ENCODE assay signal across 9 cellular contexts in genomic region chr5:178589180-178590140, GRCh38. TPM values are rescaled to one million over a fixed set of nuclear protein-coding genes. Genes with fewer than 3 reads are reported as not detected.
DNase-seq lines count a peak whose midpoint lies in the region; ATAC-seq and TF ChIP-seq lines count a peak whose summit lies in the region.
"Had no signal": no experiment of that assay in that cellular context is flagged by ENCODE, and none has a peak within 500 bp of the region (broad histone marks: within the 10 kb centered on the region; RNA-seq: fewer than 3 reads in every experiment).

No MANE protein-coding gene starts in this region.

- no peak for ATAC-seq in HG03039 (IDR thresholded peaks at IDR 0.05; ENCODE audit: unreplicated experiment)
- no peak for ATAC-seq in GM18517 (IDR thresholded peaks at IDR 0.05; ENCODE audit: unreplicated experiment)

- no peak overlapping the region for H3K27ac Mint-ChIP-seq in activated CD4-positive, alpha-beta memory T cell treated with anti-CD3 and anti-CD28 coated beads for 36 hours
- no peak overlapping the region for H3K27ac Mint-ChIP-seq in activated CD4-positive, alpha-beta memory T cell treated with anti-CD3 and anti-CD28 coated beads, Interleukin-2, amount 10 ng/mL, durations not matched to agents 7 days and 5 days
- peak overlapping the region in 1 of 3 experiments; percentile 62 for H3K27ac Mint-ChIP-seq in nephron
- H3K27ac Mint-ChIP-seq: T-helper 1 cell treated with Interleukin-12 subunit alpha and Interleukin-12 subunit beta and Interleukin-4 antibody, amounts not matched to agents 30 μg/mL and 1 μg/mL, for 36 hours had no signal

- intact Hi-C loops in activated CD4-positive, alpha-beta memory T cell treated with anti-CD3 and anti-CD28 coated beads for 36 hours (cut with micrococcal nuclease), result loop anchor here (2.0 to 5.0 kb wide), 2 partner anchors 309 to 352 kb away; no protein-coding TSS in a partner anchor

- POLR2A ChIA-PET in activated CD4-positive, alpha-beta memory T cell treated with anti-CD3 and anti-CD28 coated beads for 36 hours (lab: Charles Lee), result no interaction called here
- POLR2A ChIA-PET in activated CD4-positive, alpha-beta memory T cell treated with anti-CD3 and anti-CD28 coated beads, Interleukin-2, amount 10 ng/mL, durations not matched to agents 7 days and 5 days (lab: Charles Lee), result no interaction called here

- H3K9me3 Mint-ChIP-seq in activated CD4-positive, alpha-beta memory T cell treated with anti-CD3 and anti-CD28 coated beads for 36 hours, result peaks cover 7% of the 10 kb centered on the region
- peaks cover 7% of the 10 kb centered on the region for H3K9me3 Mint-ChIP-seq in activated CD4-positive, alpha-beta memory T cell treated with anti-CD3 and anti-CD28 coated beads, Interleukin-2, amount 10 ng/mL, durations not matched to agents 7 days and 5 days
- peaks cover 7% of the 10 kb centered on the region for H3K9me3 Mint-ChIP-seq in nephron

- H3K27me3 Mint-ChIP-seq in activated CD4-positive, alpha-beta memory T cell treated with anti-CD3 and anti-CD28 coated beads for 36 hours, result peaks cover 42% of the 10 kb centered on the region
- H3K27me3 Mint-ChIP-seq in activated CD4-positive, alpha-beta memory T cell treated with anti-CD3 and anti-CD28 coated beads, Interleukin-2, amount 10 ng/mL, durations not matched to agents 7 days and 5 days, result peaks cover 50% of the 10 kb centered on the region
- H3K27me3 Mint-ChIP-seq in nephron (ENCODE audit: low read depth), result peaks cover 34% of the 10 kb centered on the region

- peaks cover 5% of the 10 kb centered on the region for H3K4me1 Mint-ChIP-seq in activated CD4-positive, alpha-beta memory T cell treated with anti-CD3 and anti-CD28 coated beads for 36 hours (ENCODE audit: low read depth)
- peaks cover 6% of the 10 kb centered on the region for H3K4me1 Mint-ChIP-seq in activated CD4-positive, alpha-beta memory T cell treated with anti-CD3 and anti-CD28 coated beads, Interleukin-2, amount 10 ng/mL, durations not matched to agents 7 days and 5 days
- peaks cover 50% of the 10 kb centered on the region for H3K4me1 Mint-ChIP-seq in nephron

- peak; percentile 20 for DNase-seq in activated CD4-positive, alpha-beta memory T cell treated with anti-CD3 and anti-CD28 coated beads for 36 hours
- no peak for DNase-seq in activated CD4-positive, alpha-beta memory T cell treated with anti-CD3 and anti-CD28 coated beads, Interleukin-2, amount 10 ng/mL, durations not matched to agents 7 days and 5 days
- DNase-seq in SKM-1 (lab: John Stamatoyannopoulos, UW; ENCODE audit: unreplicated experiment) (peak; percentile 43), fibroblast of gingiva (ENCODE audit: low read depth) (peak; percentile 26), H4 (ENCODE audit: low spot score) (no peak)

- H3K36me3 Mint-ChIP-seq in activated CD4-positive, alpha-beta memory T cell treated with anti-CD3 and anti-CD28 coated beads for 36 hours, result peaks cover 7% of the 10 kb centered on the region
- H3K36me3 Mint-ChIP-seq in activated CD4-positive, alpha-beta memory T cell treated with anti-CD3 and anti-CD28 coated beads, Interleukin-2, amount 10 ng/mL, durations not matched to agents 7 days and 5 days (ENCODE audit: low read depth), result peaks cover 15% of the 10 kb centered on the region
- H3K36me3 Mint-ChIP-seq in nephron (ENCODE audit: low read depth), result peaks cover 14% of the 10 kb centered on the region

- CTCF ChIA-PET in activated CD4-positive, alpha-beta memory T cell treated with anti-CD3 and anti-CD28 coated beads for 36 hours (lab: Charles Lee), result interaction anchor here (0.6 to 2.0 kb wide), 2 partner anchors 23 to 306 kb away, joined by 3 to 6 read pairs; no protein-coding TSS in a partner anchor
- CTCF ChIA-PET in activated CD4-positive, alpha-beta memory T cell treated with anti-CD3 and anti-CD28 coated beads, Interleukin-2, amount 10 ng/mL, durations not matched to agents 7 days and 5 days (lab: Charles Lee), result interaction anchor here (0.7 kb wide), 1 partner anchor 309 kb away, joined by 3 read pairs; no protein-coding TSS in a partner anchor

- no peak overlapping the region for H3K4me3 Mint-ChIP-seq in activated CD4-positive, alpha-beta memory T cell treated with anti-CD3 and anti-CD28 coated beads for 36 hours
- H3K4me3 Mint-ChIP-seq in activated CD4-positive, alpha-beta memory T cell treated with anti-CD3 and anti-CD28 coated beads, Interleukin-2, amount 10 ng/mL, durations not matched to agents 7 days and 5 days, result no peak overlapping the region
- H3K4me3 Mint-ChIP-seq in nephron, result peak overlapping the region; percentile 84 to 86 (median 85)

- peak in 2 of 3 experiments; percentile 18 to 27 for TF ChIP-seq CTCF in nephron (IDR thresholded peaks at IDR 0.05; ENCODE audit: unreplicated experiment in 3 of 3)

RNA-seq across cellular contexts. Expression of gene COL23A1, which starts 0.7 kb away (rescaled TPM):
- under 1 TPM in 1 of 2 experiments, not detected in 1; 0.15 TPM for total RNA-seq in activated CD4-positive, alpha-beta memory T cell treated with anti-CD3 and anti-CD28 coated beads for 36 hours
- under 1 TPM; 0.10 to 0.18 TPM for total RNA-seq in activated CD4-positive, alpha-beta memory T cell treated with anti-CD3 and anti-CD28 coated beads, Interleukin-2, amount 10 ng/mL, durations not matched to agents 7 days and 5 days
- total RNA-seq in H4 (2014; rRNA removed; shearing (Covaris generic)), result 0.08 TPM in 1 of 2 replicates, not detected in the other

RNA-seq across cellular contexts. Expression of gene CLK4, which starts 37.4 kb away (rescaled TPM):
- total RNA-seq in activated CD4-positive, alpha-beta memory T cell treated with anti-CD3 and anti-CD28 coated beads for 36 hours, result 10 to 100 TPM; 25.1 to 26.0 TPM
- total RNA-seq in activated CD4-positive, alpha-beta memory T cell treated with anti-CD3 and anti-CD28 coated beads, Interleukin-2, amount 10 ng/mL, durations not matched to agents 7 days and 5 days, result 10 to 100 TPM; 29.5 to 32.0 TPM
- 7.7 and 9.3 TPM in 2 replicates for total RNA-seq in H4 (2014; rRNA removed; shearing (Covaris generic))

Comparison
In these comparisons a context has a peak if more than half of its experiments do, and no peak if none do; other contexts are left out.
1. DNase-seq: peak in activated CD4-positive, alpha-beta memory T cell treated with anti-CD3 and anti-CD28 coated beads for 36 hours (single experiment), SKM-1 (single experiment) and fibroblast of gingiva (single experiment); none in activated CD4-positive, alpha-beta memory T cell treated with anti-CD3 and anti-CD28 coated beads, Interleukin-2, amount 10 ng/mL, durations not matched to agents 7 days and 5 days (single experiment) and H4 (single experiment).
2. H3K4me3 Mint-ChIP-seq: peak in nephron (3 of 3); none in activated CD4-positive, alpha-beta memory T cell treated with anti-CD3 and anti-CD28 coated beads for 36 hours (single experiment) and activated CD4-positive, alpha-beta memory T cell treated with anti-CD3 and anti-CD28 coated beads, Interleukin-2, amount 10 ng/mL, durations not matched to agents 7 days and 5 days (single experiment).